ENCODE assay signal across 35 cellular contexts in the genomic region with DNA sequence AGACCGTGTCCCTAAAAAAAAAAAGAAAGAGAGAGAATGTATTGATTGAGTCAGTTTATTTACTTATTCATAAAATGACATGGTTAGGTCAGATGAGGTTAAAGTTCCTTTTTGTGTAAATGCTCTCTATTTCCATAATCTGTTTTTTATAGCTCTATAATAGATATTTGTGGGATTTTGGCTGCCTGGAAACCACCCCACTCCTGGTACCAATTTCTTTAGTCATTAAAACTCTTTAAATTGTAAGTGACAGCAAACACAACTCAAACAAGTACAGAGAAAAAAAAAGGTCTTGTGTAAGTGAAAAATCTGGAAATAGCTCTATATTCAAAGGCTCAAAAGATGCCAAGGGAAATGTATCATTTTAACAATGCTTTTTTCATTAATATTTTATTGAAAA. TPM values are rescaled to one million over a fixed set of nuclear protein-coding genes. Genes with fewer than 3 reads are reported as not detected.
A peak's percentile ranks its signal among the peaks of the same experiment; 100 is the strongest.
DNase-seq lines count a peak whose midpoint lies in the region; ATAC-seq, FAIRE-seq and TF ChIP-seq lines count a peak whose summit lies in the region.
"Had no signal": no experiment of that assay in that cellular context is flagged by ENCODE, and none has a peak within 500 bp of the region (broad histone marks: within the 10 kb centered on the region; RNA-seq: fewer than 3 reads in every experiment).

No MANE protein-coding gene starts in this region.

- TF ChIP-seq EP300 in K562 (IDR thresholded peaks at IDR 0.05; ENCODE audit: low read length): no peak

- peaks cover 1% of the 10 kb centered on the region for H3K4me1 Mint-ChIP-seq in endodermal cell
- H3K4me1 Mint-ChIP-seq: B cell; CD4-positive, alpha-beta memory T cell; CD8-positive, alpha-beta memory T cell had no signal

- CTCF ChIA-PET in HEK293 (lab: Yijun Ruan, JAX) (interaction anchor here (0.7 kb wide), 1 partner anchor 1241 kb away, joined by 6 read pairs; no protein-coding TSS in a partner anchor), K562 (lab: Yijun Ruan, JAX; ENCODE audit: low intra/inter-chr PET ratio) (no interaction called here)

- no peak for TF ChIP-seq RAD21 in K562 (CRISPR knock-in tag; conservative IDR thresholded peaks at IDR 0.05 in 1 of 2, IDR thresholded peaks at IDR 0.05 in 1 of 2)

- FAIRE-seq in K562 (lab: Jason Lieb, UNC): no peak
- FAIRE-seq: A204.1, A549, D721Med had no signal

- no peak overlapping the region for H3K27ac ChIP-seq in HEK293 (ENCODE audit: extremely low read depth, low read depth, low read length)
- no peak overlapping the region for H3K27ac ChIP-seq in K562 (ENCODE audit: extremely low read depth, low read depth, low read length)
- no peak overlapping the region for H3K27ac ChIP-seq in endodermal cell (ENCODE audit: low read depth, low read length)
- H3K27ac ChIP-seq: 22Rv1; A549; BLaER1; BLaER1 treated with 17β-estradiol and CSF1 and Interleukin-3, amounts not matched to agents 10 nM and 100 nM; C4-2B had no signal

- no peaks in the 10 kb centered on the region for H3K79me2 ChIP-seq in K562 (ENCODE audit: control insufficient read depth, insufficient read depth, low read length)

- H2AFZ ChIP-seq in K562 (ENCODE audit: low read depth, low read length): no peak overlapping the region

- no peak overlapping the region for H3K4me3 Mint-ChIP-seq in endodermal cell
- H3K4me3 Mint-ChIP-seq: B cell; CD14-positive monocyte; CD4-positive, alpha-beta memory T cell; CD4-positive, alpha-beta T cell; CD8-positive, alpha-beta memory T cell; CD8-positive, alpha-beta T cell had no signal

- H3K9me1 ChIP-seq in K562 (ENCODE audit: control insufficient read depth, insufficient read depth, low read length): no peaks in the 10 kb centered on the region

- H3K27ac Mint-ChIP-seq in endodermal cell: no peak overlapping the region
- H3K27ac Mint-ChIP-seq: B cell; CD14-positive monocyte; CD4-positive, alpha-beta memory T cell; CD4-positive, alpha-beta T cell; CD4-positive, CD25-positive, alpha-beta regulatory T cell; CD8-positive, alpha-beta memory T cell; CD8-positive, alpha-beta T cell had no signal

- DNase-seq in K562 (ENCODE audit: extremely low read depth in 1 of 4, low spot score in 3 of 4) (no peak), endodermal cell (no peak), NCI-H446 (lab: John Stamatoyannopoulos, UW) (no peak), anterior cingulate cortex (lab: John Stamatoyannopoulos, UW) (no peak)
- DNase-seq: 8988T; ACHN; AML-193; BE2C; C1 segment of cervical spinal cord; Caco-2; Calu3; CD4-positive, alpha-beta memory T cell; CD4-positive, alpha-beta T cell; CD4-positive, CD25-positive, alpha-beta regulatory T cell; CD8-positive, alpha-beta memory T cell; CD8-positive, alpha-beta T cell; COR-L47; DMS 273 treated with DMSO at 0.1 percent for 48 hours; DMS153; DMS53; DMS79; DMS79 treated with DMSO at 0.1 percent for 48 hours; DND-41; EL had no signal

- H3K27me3 ChIP-seq in K562 (ENCODE audit: control insufficient read depth in 2 of 2, insufficient read depth in 2 of 2, low read length in 2 of 2) (no peaks in the 10 kb centered on the region), endodermal cell (ENCODE audit: control insufficient read depth, insufficient read depth, low read length, poor library complexity, severe bottlenecking) (no peaks in the 10 kb centered on the region)
- H3K27me3 ChIP-seq: BE2C; BLaER1; BLaER1 treated with 17β-estradiol and CSF1 and Interleukin-3, amounts not matched to agents 10 nM and 100 nM had no signal

- H3K9me3 ChIP-seq in HEK293 (ENCODE audit: control insufficient read depth, insufficient read depth, low read depth, low read length) (no peaks in the 10 kb centered on the region), K562 (replicated peaks; ENCODE audit: control insufficient read depth, insufficient read depth, low read depth, low read length) (no peaks in the 10 kb centered on the region; the same call in 1 of the 2 replicates), endodermal cell (ENCODE audit: control insufficient read depth, low read length) (peaks cover 28% of the 10 kb centered on the region)
- H3K9me3 ChIP-seq: BE2C had no signal

- H3K27me3 Mint-ChIP-seq in endodermal cell (ENCODE audit: insufficient read depth): no peaks in the 10 kb centered on the region

- no peak for TF ChIP-seq POLR2A in K562 (conservative IDR thresholded peaks at IDR 0.05)

- H3K4me2 ChIP-seq in K562 (ENCODE audit: insufficient read depth, low read length): no peak overlapping the region
- H3K4me2 ChIP-seq: A549; BLaER1; BLaER1 treated with 17β-estradiol and CSF1 and Interleukin-3, amounts not matched to agents 10 nM and 100 nM had no signal

- peaks cover 3% of the 10 kb centered on the region for H3K36me3 Mint-ChIP-seq in endodermal cell (ENCODE audit: low read depth)
- H3K36me3 Mint-ChIP-seq: CD14-positive monocyte; CD4-positive, CD25-positive, alpha-beta regulatory T cell had no signal

- no TSS peak for BruUV-seq in K562 (replicated peaks; lab: Mats Ljungman, UMichigan)

- intact Hi-C loops in K562 (cut with micrococcal nuclease): no loop called here

- no peaks in the 10 kb centered on the region for H4K20me1 ChIP-seq in K562 (replicated peaks; ENCODE audit: control insufficient read depth, insufficient read depth, low read length)
- H4K20me1 ChIP-seq: BLaER1; BLaER1 treated with 17β-estradiol and CSF1 and Interleukin-3, amounts not matched to agents 10 nM and 100 nM had no signal

- H3K4me1 ChIP-seq in HEK293 (ENCODE audit: control insufficient read depth, insufficient read depth, low read length): no peaks in the 10 kb centered on the region
- no peaks in the 10 kb centered on the region; a peak in 1 of 5 replicates for H3K4me1 ChIP-seq in K562 (replicated peaks in 1 of 2; ENCODE audit: control insufficient read depth in 2 of 2, insufficient read depth in 2 of 2, low read length in 2 of 2)
- H3K4me1 ChIP-seq in endodermal cell (ENCODE audit: control insufficient read depth, insufficient read depth, low read length): no peaks in the 10 kb centered on the region
- H3K4me1 ChIP-seq: A549, BE2C, BLaER1, Caco-2 had no signal

- H3K36me3 ChIP-seq in HEK293 (ENCODE audit: control insufficient read depth in 2 of 2, insufficient read depth in 1 of 2, low read length in 2 of 2) (no peaks in the 10 kb centered on the region), K562 (ENCODE audit: control insufficient read depth, insufficient read depth, low read length) (no peaks in the 10 kb centered on the region), endodermal cell (ENCODE audit: control insufficient read depth, insufficient read depth, low read length) (no peaks in the 10 kb centered on the region)
- H3K36me3 ChIP-seq: BE2C, BLaER1 had no signal

- H3K9me3 Mint-ChIP-seq in endodermal cell: peaks cover 23% of the 10 kb centered on the region

- POLR2A ChIA-PET in HEK293 (lab: Yijun Ruan, JAX): no interaction called here
- POLR2A ChIA-PET in K562 (lab: Yijun Ruan, JAX): interaction anchor here (0.7 kb wide), 1 partner anchor 81 kb away, joined by 3 read pairs; no protein-coding TSS in a partner anchor

- ATAC-seq in K562: no peak
- ATAC-seq in HG02970 (IDR thresholded peaks at IDR 0.05; ENCODE audit: low FRiP score, unreplicated experiment): no peak
- ATAC-seq: A549; CD8-positive, alpha-beta T cell had no signal

- H3K9ac ChIP-seq in K562 (ENCODE audit: insufficient read depth in 1 of 2, low read depth in 2 of 2, low read length in 2 of 2) (no peak overlapping the region), endodermal cell (ENCODE audit: extremely low read depth, low read length, poor library complexity, severe bottlenecking) (no peak overlapping the region)
- H3K9ac ChIP-seq: BLaER1; BLaER1 treated with 17β-estradiol and CSF1 and Interleukin-3, amounts not matched to agents 10 nM and 100 nM had no signal

- WGBS in K562 (ENCODE audit: insufficient coverage, low coverage, missing lambda C conversion rate): no CpG with 5 or more reads among the region's 1 CpG
- WGBS in endodermal cell (ENCODE audit: insufficient coverage in 1 of 2, insufficient read length in 1 of 2), 2 experiments: 83 to 92% methylated on average over 1 of the region's 1 CpG

- no peak overlapping the region for H3K4me3 ChIP-seq in HEK293 (ENCODE audit: low read depth, low read length)
- H3K4me3 ChIP-seq in K562: no peak overlapping the region
- H3K4me3 ChIP-seq in endodermal cell (ENCODE audit: low read length): peak overlapping the region; percentile 58
- H3K4me3 ChIP-seq: A549, BLaER1 had no signal

- in situ Hi-C loops in K562 (cut with MboI): no loop called here

- TF ChIP-seq CTCF in HEK293 (tag by site-specific recombination; IDR thresholded peaks at IDR 0.05) (no peak), K562 (IDR thresholded peaks at IDR 0.05 in 2 of 3, conservative IDR thresholded peaks at IDR 0.05 in 1 of 3; ENCODE audit: insufficient read depth in 2 of 3, low read depth in 1 of 3, low read length in 3 of 3) (no peak), endodermal cell (conservative IDR thresholded peaks at IDR 0.05) (no peak)

TF ChIP-seq in K562, 482 proteins besides CTCF, POLR2A, EP300 and RAD21:
- TF ChIP-seq FOS (IDR thresholded peaks at IDR 0.05; ENCODE audit: extremely low read depth, insufficient read length) (no peak), ZNF707 (CRISPR knock-in tag; conservative IDR thresholded peaks at IDR 0.05) (peak; percentile 96)
TF ChIP-seq in K562: peak in this region for 1.

RNA-seq across cellular contexts. Expression of a gene that starts 11.0 kb away (rescaled TPM):
- 13.1 and 47.8 TPM in 2 replicates for total RNA-seq in K562 (2011; cell fraction: chromatin; rRNA removed; ENCODE audit: low replicate concordance)
- 9.3 TPM in 2 replicates for total RNA-seq in K562 (2011; cell fraction: nucleolus; rRNA removed)
- total RNA-seq in K562 (2011; cell fraction: nucleoplasm; rRNA removed): 21.8 and 28.9 TPM in 2 replicates
- total RNA-seq in K562 (2014; rRNA removed): 26.9 and 31.6 TPM in 2 replicates
- 46.7 and 57.5 TPM in 2 replicates for total RNA-seq in K562 (2014; rRNA removed; fragmentation: Illumina TruSeq; extraction: Trizol)
- 34.9 and 38.7 TPM in 2 replicates for total RNA-seq in K562 (2015; rRNA removed; fragmentation: Illumina TruSeq; extraction: Trizol)
- 43.1 and 49.6 TPM in 2 replicates for total RNA-seq in K562 (2021)
- 17.0 and 32.1 TPM in 2 replicates for polyA plus RNA-seq in K562 (2011; rRNA removed)
- polyA plus RNA-seq in K562 (2011; cell fraction: cytosol; rRNA removed): 2.3 and 5.1 TPM in 2 replicates
- 5.0 and 8.1 TPM in 2 replicates for polyA plus RNA-seq in K562 (2011; cell fraction: nucleus; rRNA removed)
- 15.2 and 21.6 TPM in 2 replicates for polyA plus RNA-seq in K562 (2012)
- 23.2 and 27.4 TPM in 2 replicates for polyA plus RNA-seq in K562 (2014; fragmentation: Illumina TruSeq; extraction: Trizol)
- 10 to 100 TPM; 11.0 to 13.8 TPM for polyA plus RNA-seq in K562 (2014; fragmentation: Nextera tagmentation; extraction: Ambion mirVana)
- polyA plus RNA-seq in K562 (2014; rRNA removed): 19.4 and 20.0 TPM in 2 replicates
- 39.1 and 41.1 TPM in 2 replicates for polyA minus RNA-seq in K562 (2011; rRNA and poly(A)+ RNA removed)
- 13.3 and 13.9 TPM in 2 replicates for polyA minus RNA-seq in K562 (2011; cell fraction: cytosol; rRNA and poly(A)+ RNA removed)
- 7.9 and 18.3 TPM in 2 replicates for polyA minus RNA-seq in K562 (2011; cell fraction: nucleus; rRNA and poly(A)+ RNA removed)
- 100 to 1,000 TPM; 133 to 157 TPM for total RNA-seq in endodermal cell
- polyA plus RNA-seq in endodermal cell (2013, experiment 1 of 2): 76.2 TPM
- polyA plus RNA-seq in endodermal cell (2013, experiment 2 of 2): 85.4 TPM
